In genomic region chr21:32749662-32750061, GRCh38 we compare ENCODE assay signal across 22 cellular contexts.
"Had no signal": no experiment of that assay in that cellular context is flagged by ENCODE, and none has a peak within 500 bp of the region (broad histone marks: within the 10 kb centered on the region; RNA-seq: fewer than 3 reads in every experiment).

No MANE protein-coding gene starts in this region.

- H3K9me3 ChIP-seq: ascending aorta, esophagus muscularis mucosa, left lung, thyroid gland, upper lobe of right lung had no signal

- H3K4me1 Mint-ChIP-seq: activated B cell treated with CpG ODN at 0.5 μM for 24 hours; naive B cell; stimulated activated memory B cell treated with anti-CD40 and anti-IgM and Interleukin-4, amounts not matched to agents 10 μg/mL and 1 μg/mL and 100 μg/mL, for 72 hours had no signal

- H3K27ac Mint-ChIP-seq: activated B cell treated with CpG ODN at 0.5 μM for 24 hours; effector memory CD8-positive, alpha-beta T cell; naive B cell; stimulated activated memory B cell treated with anti-CD40 and anti-IgM and Interleukin-4, amounts not matched to agents 10 μg/mL and 1 μg/mL and 100 μg/mL, for 72 hours had no signal

- H3K9me3 Mint-ChIP-seq: activated B cell treated with CpG ODN at 0.5 μM for 24 hours; effector memory CD8-positive, alpha-beta T cell; immature natural killer cell had no signal

- H3K4me3 Mint-ChIP-seq: activated B cell treated with CpG ODN at 0.5 μM for 24 hours; effector memory CD8-positive, alpha-beta T cell; immature natural killer cell; naive B cell; stimulated activated memory B cell treated with anti-CD40 and anti-IgM and Interleukin-4, amounts not matched to agents 10 μg/mL and 1 μg/mL and 100 μg/mL, for 72 hours had no signal

- ATAC-seq: effector memory CD8-positive, alpha-beta T cell; left lung; sciatic nerve; stimulated activated memory B cell treated with anti-CD40 and anti-IgM and Interleukin-4, amounts not matched to agents 10 μg/mL and 1 μg/mL and 100 μg/mL, for 72 hours; upper lobe of right lung had no signal

- DNase-seq: activated B cell treated with CpG ODN at 0.5 μM for 24 hours; activated CD4-positive, alpha-beta T cell treated with anti-CD3 and anti-CD28 coated beads for 48 hours; activated CD8-positive, alpha-beta memory T cell treated with anti-CD3 and anti-CD28 coated beads for 24 hours; activated CD8-positive, alpha-beta memory T cell treated with anti-CD3 and anti-CD28 coated beads, Interleukin-2, amount 50 U/mL, for 4 hours; brain microvascular endothelial cell; central memory CD4-positive, alpha-beta T cell; effector memory CD8-positive, alpha-beta T cell; glutamatergic neuron; immature natural killer cell; left lung; naive B cell; occipital lobe; posterior cingulate gyrus; small intestine; stimulated activated CD4-positive, alpha-beta T cell treated with anti-CD3 and anti-CD28 coated beads, Interleukin-2, amount 100 ng/mL, for 24 hours; T1000; thyroid gland; upper lobe of right lung had no signal

- H3K27me3 Mint-ChIP-seq: activated B cell treated with CpG ODN at 0.5 μM for 24 hours; effector memory CD8-positive, alpha-beta T cell; naive B cell; stimulated activated memory B cell treated with anti-CD40 and anti-IgM and Interleukin-4, amounts not matched to agents 10 μg/mL and 1 μg/mL and 100 μg/mL, for 72 hours had no signal
